Comparison of ENCODE assay signal across 8 cellular contexts in genomic region chr1:42380617-42381423, GRCh38. TPM values are rescaled to one million over a fixed set of nuclear protein-coding genes. Genes with fewer than 3 reads are reported as not detected.
A peak's percentile ranks its signal among the peaks of the same experiment; 100 is the strongest.
DNase-seq lines count a peak whose midpoint lies in the region; ATAC-seq and TF ChIP-seq lines count a peak whose summit lies in the region.

RIMKLA (plus strand) TSS chr1:42380792; CDS start chr1:42380935, 143 bp downstream.

- peaks cover 16% of the 10 kb centered on the region for H3K4me1 Mint-ChIP-seq in GM23338

- H2AFZ ChIP-seq in GM23338: peak within 1 kb of the TSS; percentile 99

- peak within 1 kb of the TSS; percentile 89 for H3K4me2 ChIP-seq in GM23338

- DNase-seq in GM23338 (ENCODE audit: low spot score): peak; percentile 82
- DNase-seq in MV-4-11 (lab: John Stamatoyannopoulos, UW): peak; percentile 24
- DNase-seq in T1000 (lab: John Stamatoyannopoulos, UW): peak; percentile 31
- DNase-seq in central memory CD4-positive, alpha-beta T cell: peak; percentile 12
- DNase-seq in left colon: peak; percentile 56 to 65
- peak; percentile 42 to 65 for DNase-seq in stimulated activated CD4-positive, alpha-beta T cell treated with anti-CD3 and anti-CD28 coated beads, Interleukin-2, amount 100 ng/mL, for 24 hours
- no peak for DNase-seq in SKM-1 (lab: John Stamatoyannopoulos, UW; ENCODE audit: unreplicated experiment)

- peaks cover 7% of the 10 kb centered on the region; the same call in 1 of the 2 replicates for H3K4me1 ChIP-seq in GM23338 (ENCODE audit: insufficient read depth)

- peaks cover 18% of the 10 kb centered on the region for H3K27me3 ChIP-seq in GM23338 (ENCODE audit: insufficient read depth)

- no peaks in the 10 kb centered on the region for H3K79me2 ChIP-seq in GM23338 (replicated peaks; ENCODE audit: insufficient read depth)

- no peaks in the 10 kb centered on the region for H3K36me3 ChIP-seq in GM23338 (ENCODE audit: insufficient read depth)

- H3F3A ChIP-seq in GM23338 (replicated peaks; ENCODE audit: low read depth): no peaks in the 10 kb centered on the region

- H3K27me3 Mint-ChIP-seq in GM23338 (ENCODE audit: insufficient read depth, low read depth, poor library complexity): peaks cover 19% of the 10 kb centered on the region

- H3K36me3 Mint-ChIP-seq in GM23338 (ENCODE audit: low read depth): no peaks in the 10 kb centered on the region

- TF ChIP-seq CTCF in GM23338 (conservative IDR thresholded peaks at IDR 0.05; ENCODE audit: low read depth in 2 of 2): no peak

- H3K27ac Mint-ChIP-seq in GM23338: no peak within 1 kb of the TSS

- H4K20me1 ChIP-seq in GM23338 (replicated peaks; ENCODE audit: insufficient read depth): no peaks in the 10 kb centered on the region

- H3K4me3 Mint-ChIP-seq in GM23338: peak within 1 kb of the TSS; percentile 82

- no peaks in the 10 kb centered on the region for H3K9me2 ChIP-seq in GM23338 (ENCODE audit: insufficient read depth)

- H3K4me3 ChIP-seq in GM08714 (ENCODE audit: low read length): peak within 1 kb of the TSS; percentile 73; the same call in 1 of the 2 replicates
- H3K4me3 ChIP-seq in GM23338: peak within 1 kb of the TSS; percentile 83

- intact Hi-C loops in left colon (cut with DNase I, micrococcal nuclease): no loop called here

- H3K27ac ChIP-seq in GM23338 (ENCODE audit: low read depth): no peak within 1 kb of the TSS

- ATAC-seq in GM23338 (peak; percentile 89), left colon (peak; percentile 92)

- H3K9me3 Mint-ChIP-seq in GM23338: no peaks in the 10 kb centered on the region

TF ChIP-seq in GM23338, 12 proteins besides CTCF, POLR2A, EP300 and RAD21:
- TF ChIP-seq POLR2AphosphoS5 (IDR thresholded peaks at IDR 0.05; ENCODE audit: low read depth) (peak; percentile 41), NANOG (IDR thresholded peaks at IDR 0.05; ENCODE audit: borderline replicate concordance) (no peak), ZNF114 (CRISPR knock-in tag; IDR thresholded peaks at IDR 0.05) (no peak)
TF ChIP-seq in GM23338: peak in this region for 1.

RNA-seq across cellular contexts. Expression of gene RIMKLA, which starts in this region (rescaled TPM):
- 5.5 and 6.6 TPM in 2 replicates for total RNA-seq in GM23338 (2014; rRNA removed; shearing (Covaris generic))
- polyA plus RNA-seq in GM23338 (2016; fragmentation: Nextera tagmentation; extraction: Ambion mirVana): 2.4 and 4.1 TPM in 2 replicates
- 10 to 100 TPM; 13.9 to 24.2 TPM for total RNA-seq in left colon
